ENCODE assay signal across 1 cellular context in genomic region chr21:44297525-44298290, GRCh38.
A peak's percentile ranks its signal among the peaks of the same experiment; 100 is the strongest.
TF ChIP-seq lines count a peak whose summit lies in the region.

No MANE protein-coding gene starts in this region.

TF ChIP-seq in GM12878, 131 proteins besides CTCF, POLR2A, EP300 and RAD21 (continued from another document):
- TF ChIP-seq, protein P1, sequence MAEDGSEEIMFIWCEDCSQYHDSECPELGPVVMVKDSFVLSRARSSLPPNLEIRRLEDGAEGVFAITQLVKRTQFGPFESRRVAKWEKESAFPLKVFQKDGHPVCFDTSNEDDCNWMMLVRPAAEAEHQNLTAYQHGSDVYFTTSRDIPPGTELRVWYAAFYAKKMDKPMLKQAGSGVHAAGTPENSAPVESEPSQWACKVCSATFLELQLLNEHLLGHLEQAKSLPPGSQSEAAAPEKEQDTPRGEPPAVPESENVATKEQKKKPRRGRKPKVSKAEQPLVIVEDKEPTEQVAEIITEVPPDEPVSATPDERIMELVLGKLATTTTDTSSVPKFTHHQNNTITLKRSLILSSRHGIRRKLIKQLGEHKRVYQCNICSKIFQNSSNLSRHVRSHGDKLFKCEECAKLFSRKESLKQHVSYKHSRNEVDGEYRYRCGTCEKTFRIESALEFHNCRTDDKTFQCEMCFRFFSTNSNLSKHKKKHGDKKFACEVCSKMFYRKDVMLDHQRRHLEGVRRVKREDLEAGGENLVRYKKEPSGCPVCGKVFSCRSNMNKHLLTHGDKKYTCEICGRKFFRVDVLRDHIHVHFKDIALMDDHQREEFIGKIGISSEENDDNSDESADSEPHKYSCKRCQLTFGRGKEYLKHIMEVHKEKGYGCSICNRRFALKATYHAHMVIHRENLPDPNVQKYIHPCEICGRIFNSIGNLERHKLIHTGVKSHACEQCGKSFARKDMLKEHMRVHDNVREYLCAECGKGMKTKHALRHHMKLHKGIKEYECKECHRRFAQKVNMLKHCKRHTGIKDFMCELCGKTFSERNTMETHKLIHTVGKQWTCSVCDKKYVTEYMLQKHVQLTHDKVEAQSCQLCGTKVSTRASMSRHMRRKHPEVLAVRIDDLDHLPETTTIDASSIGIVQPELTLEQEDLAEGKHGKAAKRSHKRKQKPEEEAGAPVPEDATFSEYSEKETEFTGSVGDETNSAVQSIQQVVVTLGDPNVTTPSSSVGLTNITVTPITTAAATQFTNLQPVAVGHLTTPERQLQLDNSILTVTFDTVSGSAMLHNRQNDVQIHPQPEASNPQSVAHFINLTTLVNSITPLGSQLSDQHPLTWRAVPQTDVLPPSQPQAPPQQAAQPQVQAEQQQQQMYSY (CRISPR knock-in tag; IDR thresholded peaks at IDR 0.05), result no peak
- TF ChIP-seq GATAD2B (conservative IDR thresholded peaks at IDR 0.05; ENCODE audit: low read depth) (peak; percentile 81; the same call in 1 of the 2 replicates), HDGF (IDR thresholded peaks at IDR 0.05) (peak; percentile 78), ZBTB33 (IDR thresholded peaks at IDR 0.05) (no peak), MLLT1 (IDR thresholded peaks at IDR 0.05) (peak; percentile 23; the same call in 1 of the 2 replicates), SMAD1 (IDR thresholded peaks at IDR 0.05; ENCODE audit: low read depth, partially characterized antibody) (no peak)
